13 cellular contexts compared by ENCODE assay signal in genomic region chr11:134413334-134414035, GRCh38. TPM values are rescaled to one million over a fixed set of nuclear protein-coding genes. Genes with fewer than 3 reads are reported as not detected.
DNase-seq lines count a peak whose midpoint lies in the region; ATAC-seq and TF ChIP-seq lines count a peak whose summit lies in the region.
"Had no signal": no experiment of that assay in that cellular context is flagged by ENCODE, and none has a peak within 500 bp of the region (broad histone marks: within the 10 kb centered on the region; RNA-seq: fewer than 3 reads in every experiment).

No MANE protein-coding gene starts in this region.

- peaks cover 15% of the 10 kb centered on the region for H3K4me1 Mint-ChIP-seq in activated T-cell treated with anti-CD3 and anti-CD28 coated beads, Interleukin-2, amount 50 U/mL, for 24 hours (ENCODE audit: low read depth)
- H3K4me1 Mint-ChIP-seq in activated T-helper 17 cell treated with anti-CD3 and anti-CD28 coated beads, Interleukin-2, amount 50 U/mL, for 72 hours, result peaks cover 6% of the 10 kb centered on the region

- no peaks in the 10 kb centered on the region for H3K9me3 Mint-ChIP-seq in activated T-cell treated with anti-CD3 and anti-CD28 coated beads, Interleukin-2, amount 50 U/mL, for 24 hours
- no peaks in the 10 kb centered on the region for H3K9me3 Mint-ChIP-seq in activated T-helper 17 cell treated with anti-CD3 and anti-CD28 coated beads, Interleukin-2, amount 50 U/mL, for 72 hours

- peaks cover 72% of the 10 kb centered on the region for H3K27me3 Mint-ChIP-seq in activated T-cell treated with anti-CD3 and anti-CD28 coated beads, Interleukin-2, amount 50 U/mL, for 24 hours
- peaks cover 47% of the 10 kb centered on the region for H3K27me3 Mint-ChIP-seq in activated T-helper 17 cell treated with anti-CD3 and anti-CD28 coated beads, Interleukin-2, amount 50 U/mL, for 72 hours

- H3K9ac ChIP-seq in iPS-20b (ENCODE audit: low read depth, low read length), result peak overlapping the region; percentile 65; the same call in 1 of the 2 replicates

- H3K4me3 Mint-ChIP-seq in activated T-cell treated with anti-CD3 and anti-CD28 coated beads, Interleukin-2, amount 50 U/mL, for 24 hours, result peak overlapping the region; percentile 65
- H3K4me3 Mint-ChIP-seq in activated T-helper 17 cell treated with anti-CD3 and anti-CD28 coated beads, Interleukin-2, amount 50 U/mL, for 72 hours, result peak overlapping the region; percentile 27

- no peak for TF ChIP-seq CTCF in retinal pigment epithelial cell (conservative IDR thresholded peaks at IDR 0.05; ENCODE audit: low read depth, low read length)

- H3K27ac Mint-ChIP-seq in activated T-cell treated with anti-CD3 and anti-CD28 coated beads, Interleukin-2, amount 50 U/mL, for 24 hours, result no peak overlapping the region
- H3K27ac Mint-ChIP-seq in activated T-helper 17 cell treated with anti-CD3 and anti-CD28 coated beads, Interleukin-2, amount 50 U/mL, for 72 hours, result no peak overlapping the region

- no peak for ATAC-seq in activated T-helper 17 cell treated with anti-CD3 and anti-CD28 coated beads, Interleukin-2, amount 50 U/mL, for 72 hours (replicated peaks)
- ATAC-seq in GM21528 (IDR thresholded peaks at IDR 0.05; ENCODE audit: low FRiP score, unreplicated experiment), result no peak
- ATAC-seq: gastroesophageal sphincter, GM12878 had no signal

- DNase-seq in activated T-cell treated with anti-CD3 and anti-CD28 coated beads, Interleukin-2, amount 50 U/mL, for 24 hours, result no peak
- no peak for DNase-seq in activated T-cell treated with anti-CD3 and anti-CD28 coated beads, Interleukin-2, amount 50 U/mL, for 48 hours
- DNase-seq in retinal pigment epithelial cell (ENCODE audit: low read depth) (no peak), NOMO-1 (lab: John Stamatoyannopoulos, UW; ENCODE audit: unreplicated experiment in 2 of 2) (no peak), KG1 (lab: John Stamatoyannopoulos, UW) (no peak)
- DNase-seq: NCI-H1105, RPMI8226 had no signal

- H3K27ac ChIP-seq in iPS-20b (ENCODE audit: low read length), result no peak overlapping the region
- H3K27ac ChIP-seq: gastroesophageal sphincter had no signal

- H3K4me3 ChIP-seq in iPS-20b (ENCODE audit: low read length), result peak overlapping the region; percentile 82
- H3K4me3 ChIP-seq in retinal pigment epithelial cell (ENCODE audit: low read length), result peak overlapping the region; percentile 50
- H3K4me3 ChIP-seq: GM12878 had no signal

- H3K4me1 ChIP-seq in iPS-20b (ENCODE audit: insufficient read depth, low read length), result peaks cover 37% of the 10 kb centered on the region

- H3K36me3 Mint-ChIP-seq in activated T-cell treated with anti-CD3 and anti-CD28 coated beads, Interleukin-2, amount 50 U/mL, for 24 hours (ENCODE audit: low read depth), result no peaks in the 10 kb centered on the region
- no peaks in the 10 kb centered on the region for H3K36me3 Mint-ChIP-seq in activated T-helper 17 cell treated with anti-CD3 and anti-CD28 coated beads, Interleukin-2, amount 50 U/mL, for 72 hours (ENCODE audit: low read depth)

- H3K27me3 ChIP-seq in iPS-20b (ENCODE audit: insufficient read depth, low read length), result peaks cover 65% of the 10 kb centered on the region

- no peaks in the 10 kb centered on the region; the same call in 1 of the 2 replicates for H3K36me3 ChIP-seq in iPS-20b (ENCODE audit: insufficient read depth, low read depth, low read length)
- H3K36me3 ChIP-seq: gastroesophageal sphincter, HAP-1 had no signal

- no peaks in the 10 kb centered on the region for H3K9me3 ChIP-seq in iPS-20b (ENCODE audit: insufficient read depth, low read depth, low read length)
- H3K9me3 ChIP-seq: gastroesophageal sphincter, HAP-1 had no signal

RNA-seq across cellular contexts. Expression of gene B3GAT1, which starts 1.4 kb away (rescaled TPM):
- total RNA-seq in activated T-helper 17 cell treated with anti-CD3 and anti-CD28 coated beads, Interleukin-2, amount 50 U/mL, for 72 hours, result under 1 TPM; 0.16 to 0.17 TPM
